ENCODE assay signal across 1 cellular context in genomic region chr7:151073990-151074389, GRCh38.
TF ChIP-seq lines count a peak whose summit lies in the region.

No MANE protein-coding gene starts in this region.

TF ChIP-seq in HepG2, 621 proteins besides CTCF, POLR2A, EP300 and RAD21:
- TF ChIP-seq RBFOX2 (IDR thresholded peaks at IDR 0.05; ENCODE audit: low read depth, low read length) (peak; percentile 52), KLF12 (CRISPR knock-in tag; IDR thresholded peaks at IDR 0.05; ENCODE audit: borderline replicate concordance) (no peak), AGO2 (optimal IDR thresholded peaks at IDR 0.05; ENCODE audit: low read depth, low read length) (peak; percentile 57)
